Comparison of ENCODE assay signal across 1 cellular context in genomic region chr2:241009191-241009590, GRCh38.
TF ChIP-seq lines count a peak whose summit lies in the region.

No MANE protein-coding gene starts in this region.

TF ChIP-seq in H1, 55 proteins besides CTCF, POLR2A, EP300 and RAD21:
- TF ChIP-seq SUZ12 (IDR thresholded peaks at IDR 0.05; ENCODE audit: low read length) (no peak), ZNF274 (IDR thresholded peaks at IDR 0.05; ENCODE audit: borderline replicate concordance, extremely low read depth, low read length) (no peak), EGR1 (IDR thresholded peaks at IDR 0.05; ENCODE audit: borderline replicate concordance, low read depth, low read length) (no peak), SIRT6 (IDR thresholded peaks at IDR 0.05; ENCODE audit: low read length) (no peak), E2F6 (IDR thresholded peaks at IDR 0.05) (no peak)
- TF ChIP-seq, protein P1, sequence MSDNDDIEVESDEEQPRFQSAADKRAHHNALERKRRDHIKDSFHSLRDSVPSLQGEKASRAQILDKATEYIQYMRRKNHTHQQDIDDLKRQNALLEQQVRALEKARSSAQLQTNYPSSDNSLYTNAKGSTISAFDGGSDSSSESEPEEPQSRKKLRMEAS (IDR thresholded peaks at IDR 0.05): no peak
